In genomic region chr10:28266449-28267224, GRCh38 we compare ENCODE assay signal across 25 cellular contexts. TPM values are rescaled to one million over a fixed set of nuclear protein-coding genes. Genes with fewer than 3 reads are reported as not detected.
A peak's percentile ranks its signal among the peaks of the same experiment; 100 is the strongest.
DNase-seq lines count a peak whose midpoint lies in the region; ATAC-seq and TF ChIP-seq lines count a peak whose summit lies in the region.
"Had no signal": no experiment of that assay in that cellular context is flagged by ENCODE, and none has a peak within 500 bp of the region (broad histone marks: within the 10 kb centered on the region; RNA-seq: fewer than 3 reads in every experiment).

No MANE protein-coding gene starts in this region.

- POLR2A ChIA-PET in activated B cell treated with CpG ODN at 0.5 μM for 24 hours (lab: Charles Lee), result no interaction called here
- POLR2A ChIA-PET in activated CD4-positive, alpha-beta T cell treated with anti-CD3 and anti-CD28 coated beads for 36 hours (lab: Charles Lee), result interaction anchor here (0.7 to 1.2 kb wide), 2 partner anchors 36 to 762 kb away, joined by 3 read pairs; partner anchors contain the start of gene MPP7

- peak overlapping the region; percentile 59 for H3K27ac Mint-ChIP-seq in activated B cell treated with CpG ODN at 0.5 μM for 24 hours
- no peak overlapping the region for H3K27ac Mint-ChIP-seq in activated CD4-positive, alpha-beta T cell treated with anti-CD3 and anti-CD28 coated beads for 36 hours
- no peak overlapping the region for H3K27ac Mint-ChIP-seq in chondrocyte (ENCODE audit: unreplicated experiment)
- H3K27ac Mint-ChIP-seq: activated CD4-positive, alpha-beta T cell treated with anti-CD3 and anti-CD28 coated beads, Interleukin-2, amount 10 ng/mL, durations not matched to agents 24 days and 14 days; activated naive CD4-positive, alpha-beta T cell treated with anti-CD3 and anti-CD28 coated beads, Interleukin-2, amount 10 ng/mL, durations not matched to agents 7 days and 5 days had no signal

- peak overlapping the region in 5 of 8 donors; percentile 2 to 62 (median 37) for H3K27ac ChIP-seq in spleen
- H3K27ac ChIP-seq: sigmoid colon, tibial nerve had no signal

- peak; percentile 58 for ATAC-seq in activated B cell treated with CpG ODN at 0.5 μM for 24 hours (ENCODE audit: low read depth)
- ATAC-seq in activated CD4-positive, alpha-beta T cell treated with anti-CD3 and anti-CD28 coated beads for 36 hours, result no peak
- ATAC-seq: Panc1 had no signal

- H3K4me3 Mint-ChIP-seq in activated B cell treated with CpG ODN at 0.5 μM for 24 hours (peak overlapping the region; percentile 0), chondrocyte (ENCODE audit: unreplicated experiment) (no peak overlapping the region)
- no peak overlapping the region for H3K4me3 Mint-ChIP-seq in activated CD4-positive, alpha-beta T cell treated with anti-CD3 and anti-CD28 coated beads for 36 hours
- H3K4me3 Mint-ChIP-seq: activated CD4-positive, alpha-beta T cell treated with anti-CD3 and anti-CD28 coated beads, Interleukin-2, amount 10 ng/mL, durations not matched to agents 24 days and 14 days; activated naive CD4-positive, alpha-beta T cell treated with anti-CD3 and anti-CD28 coated beads, Interleukin-2, amount 10 ng/mL, durations not matched to agents 7 days and 5 days; neural crest cell had no signal

- H3K27me3 Mint-ChIP-seq in activated B cell treated with CpG ODN at 0.5 μM for 24 hours, result no peaks in the 10 kb centered on the region
- no peaks in the 10 kb centered on the region for H3K27me3 Mint-ChIP-seq in activated CD4-positive, alpha-beta T cell treated with anti-CD3 and anti-CD28 coated beads for 36 hours
- no peaks in the 10 kb centered on the region for H3K27me3 Mint-ChIP-seq in chondrocyte (ENCODE audit: low read depth)
- H3K27me3 Mint-ChIP-seq: activated CD4-positive, alpha-beta T cell treated with anti-CD3 and anti-CD28 coated beads, Interleukin-2, amount 10 ng/mL, durations not matched to agents 24 days and 14 days; activated naive CD4-positive, alpha-beta T cell treated with anti-CD3 and anti-CD28 coated beads, Interleukin-2, amount 10 ng/mL, durations not matched to agents 7 days and 5 days had no signal

- no peaks in the 10 kb centered on the region for H3K36me3 ChIP-seq in spleen
- H3K36me3 ChIP-seq: sigmoid colon, tibial nerve had no signal

- CTCF ChIA-PET in activated B cell treated with CpG ODN at 0.5 μM for 24 hours (lab: Charles Lee), result interaction anchor here (1.2 to 1.9 kb wide), 5 partner anchors 16 to 127 kb away, joined by 3 to 7 read pairs (median 3); no protein-coding TSS in a partner anchor
- CTCF ChIA-PET in activated CD4-positive, alpha-beta T cell treated with anti-CD3 and anti-CD28 coated beads for 36 hours (lab: Charles Lee), result interaction anchor here (0.6 to 1.8 kb wide), 6 partner anchors 9 to 127 kb away, joined by 3 to 6 read pairs (median 4); no protein-coding TSS in a partner anchor

- intact Hi-C loops in activated B cell treated with CpG ODN at 0.5 μM for 24 hours (cut with micrococcal nuclease) (no loop called here), spleen (cut with DNase I; ENCODE audit: low total_unique reads) (no loop called here)
- intact Hi-C loops in activated CD4-positive, alpha-beta T cell treated with anti-CD3 and anti-CD28 coated beads for 36 hours (cut with DNase I, micrococcal nuclease), result no loop called here

- H3K4me3 ChIP-seq in spleen, result peak overlapping the region in 1 of 8 donors; percentile 0
- H3K4me3 ChIP-seq: sigmoid colon, tibial nerve had no signal

- H3K9me3 ChIP-seq in spleen, result no peaks in the 10 kb centered on the region
- H3K9me3 ChIP-seq: Caco-2, sigmoid colon, tibial nerve had no signal

- H3K36me3 Mint-ChIP-seq in activated B cell treated with CpG ODN at 0.5 μM for 24 hours (ENCODE audit: low read depth) (no peaks in the 10 kb centered on the region), chondrocyte (ENCODE audit: low read depth) (peaks cover 1% of the 10 kb centered on the region)
- H3K36me3 Mint-ChIP-seq in activated CD4-positive, alpha-beta T cell treated with anti-CD3 and anti-CD28 coated beads for 36 hours (ENCODE audit: low read depth), result no peaks in the 10 kb centered on the region

- no peaks in the 10 kb centered on the region for H3K9me3 Mint-ChIP-seq in activated B cell treated with CpG ODN at 0.5 μM for 24 hours
- no peaks in the 10 kb centered on the region for H3K9me3 Mint-ChIP-seq in activated CD4-positive, alpha-beta T cell treated with anti-CD3 and anti-CD28 coated beads for 36 hours (ENCODE audit: low read depth)
- H3K9me3 Mint-ChIP-seq in chondrocyte (ENCODE audit: low read depth), result no peaks in the 10 kb centered on the region
- H3K9me3 Mint-ChIP-seq: activated CD4-positive, alpha-beta T cell treated with anti-CD3 and anti-CD28 coated beads, Interleukin-2, amount 10 ng/mL, durations not matched to agents 24 days and 14 days; activated naive CD4-positive, alpha-beta T cell treated with anti-CD3 and anti-CD28 coated beads, Interleukin-2, amount 10 ng/mL, durations not matched to agents 7 days and 5 days; neural crest cell had no signal

- DNase-seq in NCI-H1694 treated with DMSO at 0.1 percent for 48 hours (lab: John Stamatoyannopoulos, UW), result peak; percentile 2
- no peak for DNase-seq in NCI-H1694 (lab: John Stamatoyannopoulos, UW)
- peak; percentile 36 to 72 for DNase-seq in NCI-H524 (lab: John Stamatoyannopoulos, UW)
- no peak for DNase-seq in activated B cell treated with CpG ODN at 0.5 μM for 24 hours
- no peak for DNase-seq in spleen
- DNase-seq in activated CD4-positive, alpha-beta T cell treated with anti-CD3 and anti-CD28 coated beads for 36 hours, result no peak
- DNase-seq in AML-193 (lab: John Stamatoyannopoulos, UW), result no peak
- DNase-seq in chondrocyte (ENCODE audit: low spot score), result no peak
- DNase-seq: 8988T; activated CD4-positive, alpha-beta T cell treated with anti-CD3 and anti-CD28 coated beads, Interleukin-2, amount 10 ng/mL, durations not matched to agents 24 days and 14 days; activated naive CD4-positive, alpha-beta T cell treated with anti-CD3 and anti-CD28 coated beads, Interleukin-2, amount 10 ng/mL, durations not matched to agents 7 days and 5 days; amygdala; Caco-2; EL; islet precursor cell; NCI-H187; NCI-H2227 treated with DMSO at 0.1 percent for 48 hours; NCI-H774; SHP77 treated with DMSO at 0.1 percent for 48 hours; sigmoid colon; stimulated activated CD4-positive, alpha-beta T cell treated with anti-CD3 and anti-CD28 coated beads, Interleukin-15, amount 100 ng/mL, for 24 hours; T-helper 1 cell had no signal

- no peak for TF ChIP-seq POLR2A in spleen (IDR thresholded peaks at IDR 0.05)

- H3K27me3 ChIP-seq in spleen (replicated peaks in 1 of 7), result no peaks in the 10 kb centered on the region
- H3K27me3 ChIP-seq: sigmoid colon, tibial nerve had no signal

- H3K4me1 ChIP-seq in spleen, result peaks cover 0 to 27% (median 8%) of the 10 kb centered on the region in 6 donors
- H3K4me1 ChIP-seq: tibial nerve had no signal

- no peak for TF ChIP-seq CTCF in activated B cell treated with CpG ODN at 0.5 μM for 24 hours (IDR thresholded peaks at IDR 0.05)
- TF ChIP-seq CTCF in spleen (IDR thresholded peaks at IDR 0.05 in 8 of 11, conservative IDR thresholded peaks at IDR 0.05 in 3 of 11), result no peak
- TF ChIP-seq CTCF in chondrocyte (IDR thresholded peaks at IDR 0.05), result no peak

- WGBS in spleen, 5 donors, result 90 to 100% (median 98%) methylated on average over 3 of the region's 3 CpGs

- H3K4me1 Mint-ChIP-seq in activated B cell treated with CpG ODN at 0.5 μM for 24 hours (peaks cover 25% of the 10 kb centered on the region), chondrocyte (ENCODE audit: low read depth) (peaks cover 41% of the 10 kb centered on the region)
- H3K4me1 Mint-ChIP-seq in activated CD4-positive, alpha-beta T cell treated with anti-CD3 and anti-CD28 coated beads for 36 hours, result peaks cover 4% of the 10 kb centered on the region
- H3K4me1 Mint-ChIP-seq: neural crest cell had no signal

RNA-seq across cellular contexts. Expression of gene MPP7, which starts 36.2 kb away (rescaled TPM):
- total RNA-seq in activated B cell treated with CpG ODN at 0.5 μM for 24 hours (6.2 and 8.3 TPM in 2 replicates), spleen (10 to 100 TPM in 2 of 7 donors, 1 to 10 TPM in 5; 5.1 to 11.5 (median 8.4) TPM), chondrocyte (20.1 to 21.7 TPM (median 21.0 TPM) in 3 replicates)
- 1 to 10 TPM in 2 of 3 donors, under 1 TPM in 1; 0.48 to 1.2 (median 1.0) TPM for polyA plus RNA-seq in spleen
- total RNA-seq in activated CD4-positive, alpha-beta T cell treated with anti-CD3 and anti-CD28 coated beads for 36 hours, result 10 to 100 TPM; 10.9 to 11.0 TPM

Comparison
In these comparisons a context has a peak if more than half of its experiments do, and no peak if none do; other contexts are left out.
1. DNase-seq: peak in NCI-H1694 treated with DMSO at 0.1 percent for 48 hours (single experiment) and NCI-H524 (2 of 2); none in NCI-H1694 (single experiment), activated B cell treated with CpG ODN at 0.5 μM for 24 hours (single experiment), spleen (single experiment), activated CD4-positive, alpha-beta T cell treated with anti-CD3 and anti-CD28 coated beads for 36 hours (single experiment), AML-193 (0 of 2) and chondrocyte (single experiment).